20 cellular contexts compared by ENCODE assay signal in genomic region chr6:52975580-52975979, GRCh38. TPM values are rescaled to one million over a fixed set of nuclear protein-coding genes. Genes with fewer than 3 reads are reported as not detected.
DNase-seq lines count a peak whose midpoint lies in the region; ATAC-seq and TF ChIP-seq lines count a peak whose summit lies in the region.
"Had no signal": no experiment of that assay in that cellular context is flagged by ENCODE, and none has a peak within 500 bp of the region (broad histone marks: within the 10 kb centered on the region; RNA-seq: fewer than 3 reads in every experiment).

No MANE protein-coding gene starts in this region.

- peaks cover 35% of the 10 kb centered on the region for H3K4me1 Mint-ChIP-seq in activated CD4-positive, alpha-beta T cell treated with anti-CD3 and anti-CD28 coated beads, Interleukin-2, amount 10 ng/mL, durations not matched to agents 24 days and 14 days
- H3K4me1 Mint-ChIP-seq in dendritic cell treated with granulocyte-macrophage colony-stimulating factor and Interleukin-4, amounts not matched to agents 40 ng/mL and 50 ng/mL, for 4 days (ENCODE audit: low read depth) = peaks cover 24% of the 10 kb centered on the region
- H3K4me1 Mint-ChIP-seq: natural killer cell had no signal

- H3K9me3 ChIP-seq in smooth muscle cell (replicated peaks; ENCODE audit: low read depth) = no peaks in the 10 kb centered on the region
- H3K9me3 ChIP-seq: colonic mucosa, heart right ventricle, psoas muscle had no signal

- no peak for DNase-seq in activated CD4-positive, alpha-beta T cell treated with anti-CD3 and anti-CD28 coated beads, Interleukin-2, amount 10 ng/mL, durations not matched to agents 24 days and 14 days
- DNase-seq in activated CD4-positive, alpha-beta T cell treated with anti-CD3 and anti-CD28 coated beads for 1 hour = no peak
- DNase-seq in OCI-M1 (lab: John Stamatoyannopoulos, UW) (peak; percentile 38), smooth muscle cell (lab: John Stamatoyannopoulos, UW; ENCODE audit: unreplicated experiment) (no peak), GM10266 (ENCODE audit: extremely low spot score) (no peak)
- no peak for DNase-seq in stimulated activated CD4-positive, alpha-beta T cell treated with anti-CD3 and anti-CD28 coated beads, Interleukin-4, amount 100 ng/mL, for 24 hours
- DNase-seq: activated effector memory CD4-positive, alpha-beta T cell treated with Interleukin-2 at 50 U/mL for 16 hours; anterior cingulate cortex; Caco-2; colonic mucosa; heart right ventricle; islet precursor cell; Karpas-422; natural killer cell; NCI-H1694; PC-3; psoas muscle; stimulated activated naive CD8-positive, alpha-beta T cell treated with anti-CD3 and anti-CD28 coated beads, Interleukin-15, amount 100 ng/mL, for 72 hours had no signal

- ATAC-seq in HG02588 (IDR thresholded peaks at IDR 0.05; ENCODE audit: unreplicated experiment) = no peak
- ATAC-seq: heart right ventricle, natural killer cell, PC-3, psoas muscle had no signal

- no peak overlapping the region for H3K4me3 Mint-ChIP-seq in activated CD4-positive, alpha-beta T cell treated with anti-CD3 and anti-CD28 coated beads, Interleukin-2, amount 10 ng/mL, durations not matched to agents 24 days and 14 days
- no peak overlapping the region for H3K4me3 Mint-ChIP-seq in dendritic cell treated with granulocyte-macrophage colony-stimulating factor and Interleukin-4, amounts not matched to agents 40 ng/mL and 50 ng/mL, for 4 days
- H3K4me3 Mint-ChIP-seq: natural killer cell had no signal

- no peaks in the 10 kb centered on the region for H3K79me2 ChIP-seq in smooth muscle cell (ENCODE audit: low read depth)

- peaks cover 20% of the 10 kb centered on the region for H3K36me3 Mint-ChIP-seq in activated CD4-positive, alpha-beta T cell treated with anti-CD3 and anti-CD28 coated beads, Interleukin-2, amount 10 ng/mL, durations not matched to agents 24 days and 14 days (ENCODE audit: low read depth)
- no peaks in the 10 kb centered on the region for H3K36me3 Mint-ChIP-seq in dendritic cell treated with granulocyte-macrophage colony-stimulating factor and Interleukin-4, amounts not matched to agents 40 ng/mL and 50 ng/mL, for 4 days (ENCODE audit: low read depth)
- H3K36me3 Mint-ChIP-seq: natural killer cell had no signal

- H3K27ac ChIP-seq in smooth muscle cell (ENCODE audit: low read depth) = no peak overlapping the region
- H3K27ac ChIP-seq: colonic mucosa, heart right ventricle, psoas muscle had no signal

- no peaks in the 10 kb centered on the region for H3K36me3 ChIP-seq in smooth muscle cell (ENCODE audit: low read depth)
- H3K36me3 ChIP-seq: colonic mucosa had no signal

- no peak overlapping the region for H3K4me3 ChIP-seq in smooth muscle cell
- H3K4me3 ChIP-seq: colonic mucosa, heart right ventricle, psoas muscle had no signal

- peaks cover 5% of the 10 kb centered on the region for H3F3A ChIP-seq in smooth muscle cell (ENCODE audit: low read depth)

- TF ChIP-seq CTCF in smooth muscle cell (IDR thresholded peaks at IDR 0.05; ENCODE audit: borderline replicate concordance, insufficient read depth, poor library complexity, severe bottlenecking) = no peak
- no peak for TF ChIP-seq CTCF in GM10266 (IDR thresholded peaks at IDR 0.05; ENCODE audit: control insufficient read depth, insufficient read depth, low read depth, missing control alignments)

- peak overlapping the region; percentile 29 for H3K4me2 ChIP-seq in smooth muscle cell

- H3K27ac Mint-ChIP-seq in activated CD4-positive, alpha-beta T cell treated with anti-CD3 and anti-CD28 coated beads, Interleukin-2, amount 10 ng/mL, durations not matched to agents 24 days and 14 days = peak overlapping the region; percentile 31
- H3K27ac Mint-ChIP-seq in dendritic cell treated with granulocyte-macrophage colony-stimulating factor and Interleukin-4, amounts not matched to agents 40 ng/mL and 50 ng/mL, for 4 days = peak overlapping the region; percentile 12
- H3K27ac Mint-ChIP-seq: natural killer cell had no signal

- H3K9me3 Mint-ChIP-seq in activated CD4-positive, alpha-beta T cell treated with anti-CD3 and anti-CD28 coated beads, Interleukin-2, amount 10 ng/mL, durations not matched to agents 24 days and 14 days = peaks cover 3% of the 10 kb centered on the region
- H3K9me3 Mint-ChIP-seq in dendritic cell treated with granulocyte-macrophage colony-stimulating factor and Interleukin-4, amounts not matched to agents 40 ng/mL and 50 ng/mL, for 4 days = no peaks in the 10 kb centered on the region
- H3K9me3 Mint-ChIP-seq: natural killer cell had no signal

- 47% methylated on average over 2 of the region's 2 CpGs for WGBS in smooth muscle cell (ENCODE audit: low lambda C conversion rate)

- no peaks in the 10 kb centered on the region for H4K20me1 ChIP-seq in smooth muscle cell (ENCODE audit: low read depth)

- peaks cover 12% of the 10 kb centered on the region for H3K4me1 ChIP-seq in smooth muscle cell (ENCODE audit: low read depth)
- H3K4me1 ChIP-seq: colonic mucosa, heart right ventricle, psoas muscle had no signal

- H2AFZ ChIP-seq in smooth muscle cell (ENCODE audit: low read depth) = no peak overlapping the region

- no peaks in the 10 kb centered on the region for H3K27me3 Mint-ChIP-seq in activated CD4-positive, alpha-beta T cell treated with anti-CD3 and anti-CD28 coated beads, Interleukin-2, amount 10 ng/mL, durations not matched to agents 24 days and 14 days
- peaks cover 2% of the 10 kb centered on the region for H3K27me3 Mint-ChIP-seq in dendritic cell treated with granulocyte-macrophage colony-stimulating factor and Interleukin-4, amounts not matched to agents 40 ng/mL and 50 ng/mL, for 4 days

- intact Hi-C loops in activated CD4-positive, alpha-beta T cell treated with anti-CD3 and anti-CD28 coated beads, Interleukin-2, amount 10 ng/mL, durations not matched to agents 24 days and 14 days (cut with micrococcal nuclease) = no loop called here
- intact Hi-C loops in dendritic cell treated with granulocyte-macrophage colony-stimulating factor and Interleukin-4, amounts not matched to agents 40 ng/mL and 50 ng/mL, for 4 days (cut with micrococcal nuclease) = loop anchor here (10.0 kb wide), 1 partner anchor 91 kb away; no protein-coding TSS in a partner anchor

- H3K9ac ChIP-seq in smooth muscle cell (ENCODE audit: low read depth) = no peak overlapping the region

- no peaks in the 10 kb centered on the region for H3K27me3 ChIP-seq in smooth muscle cell (ENCODE audit: low read depth)
- H3K27me3 ChIP-seq: colonic mucosa, heart right ventricle had no signal

RNA-seq across cellular contexts. Expression of gene GSTA4, which starts 19.5 kb away (rescaled TPM):
- 28.7 and 32.1 TPM in 2 replicates for total RNA-seq in activated CD4-positive, alpha-beta T cell treated with anti-CD3 and anti-CD28 coated beads, Interleukin-2, amount 10 ng/mL, durations not matched to agents 24 days and 14 days
- total RNA-seq in smooth muscle cell = 60.9 and 62.6 TPM in 2 replicates
- polyA plus RNA-seq in smooth muscle cell = 49.1 and 60.2 TPM in 2 replicates
